ENCODE assay signal across 9 cellular contexts in the genomic region with DNA sequence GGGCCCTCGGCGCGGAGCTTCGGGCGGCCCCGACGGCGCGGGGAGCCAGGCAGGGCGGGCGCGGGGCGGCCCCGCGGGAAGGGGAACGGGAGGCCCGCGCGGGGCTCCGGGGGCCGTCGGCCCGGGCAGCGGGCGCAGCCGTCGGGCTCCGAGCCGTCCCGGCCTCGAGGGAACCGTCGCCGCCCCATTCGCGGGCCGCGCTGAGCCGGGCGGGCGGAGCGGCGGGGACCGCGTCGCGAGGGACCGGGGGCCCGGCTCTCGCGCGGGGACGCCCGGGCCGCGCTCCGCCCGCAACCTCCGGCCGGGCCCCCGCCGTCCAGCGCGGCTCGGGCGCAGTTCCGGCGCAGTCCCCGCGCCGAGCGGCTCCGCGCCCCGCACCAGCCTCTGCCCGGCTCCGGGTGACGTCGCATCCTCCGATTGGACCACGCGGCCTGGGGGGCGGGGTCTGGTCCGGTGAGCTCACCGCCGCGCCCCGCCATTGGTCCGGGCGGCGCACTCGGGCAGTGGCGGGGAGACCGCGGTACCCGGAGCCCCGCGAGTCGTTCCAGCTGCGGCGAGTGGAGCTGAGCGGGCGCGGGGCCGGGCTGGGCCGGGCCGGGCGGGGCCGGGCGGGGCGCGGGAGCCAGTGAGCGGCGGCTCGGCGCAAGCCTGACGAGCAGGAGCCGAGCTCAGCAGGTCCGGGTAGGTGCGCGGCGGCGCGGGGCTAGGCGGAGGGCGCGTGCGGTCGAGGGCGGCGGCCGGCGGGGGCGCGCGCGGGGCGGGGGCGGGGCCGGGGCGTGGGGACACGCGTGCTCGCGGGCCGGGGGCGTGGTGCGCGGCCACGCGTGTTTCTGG.
DNase-seq lines count a peak whose midpoint lies in the region; ATAC-seq and TF ChIP-seq lines count a peak whose summit lies in the region.
"Had no signal": no experiment of that assay in that cellular context is flagged by ENCODE, and none has a peak within 500 bp of the region (broad histone marks: within the 10 kb centered on the region; RNA-seq: fewer than 3 reads in every experiment).

No MANE protein-coding gene starts in this region.

- peak; percentile 95 to 97 (median 96) for ATAC-seq in T-cell (replicated peaks in 1 of 4)
- ATAC-seq in heart left ventricle, result peak; percentile 100
- peak; percentile 98 for ATAC-seq in upper lobe of right lung

- H3K27me3 ChIP-seq in GM23248 (replicated peaks; ENCODE audit: insufficient read depth), result peaks cover 62% of the 10 kb centered on the region
- peaks cover 56% of the 10 kb centered on the region for H3K27me3 ChIP-seq in adipocyte (replicated peaks; ENCODE audit: control insufficient read depth, insufficient read depth, low read length)
- peaks cover 0 to 24% (median 0%) of the 10 kb centered on the region in 9 donors for H3K27me3 ChIP-seq in heart left ventricle
- H3K27me3 ChIP-seq in upper lobe of right lung, result peaks cover 7% of the 10 kb centered on the region

- peak; percentile 98 for DNase-seq in DMS53 (lab: John Stamatoyannopoulos, UW)
- DNase-seq in GM23248, result peak; percentile 94
- DNase-seq in LoVo (ENCODE audit: low spot score), result peak; percentile 76
- DNase-seq in T-cell, result peak; percentile 73 to 91 (median 87)
- DNase-seq in adipocyte (ENCODE audit: low read depth), result peak; percentile 97
- peak; percentile 94 to 96 (median 95) for DNase-seq in heart left ventricle
- peak; percentile 63 for DNase-seq in pulmonary artery endothelial cell (ENCODE audit: low read depth, low spot score)
- peak; percentile 96 for DNase-seq in upper lobe of right lung

- H3K9ac ChIP-seq in GM23248 (no peak overlapping the region), adipocyte (ENCODE audit: low read length) (no peak overlapping the region)

- no peaks in the 10 kb centered on the region for H3K9me2 ChIP-seq in GM23248 (ENCODE audit: insufficient read depth)

- peak overlapping the region; percentile 55 to 80 (median 75) for H3K4me3 Mint-ChIP-seq in T-cell

- no peaks in the 10 kb centered on the region for H4K20me1 ChIP-seq in GM23248 (ENCODE audit: insufficient read depth)

- no peaks in the 10 kb centered on the region for H3K36me3 Mint-ChIP-seq in T-cell
- H3K36me3 Mint-ChIP-seq: activated naive CD8-positive, alpha-beta T cell had no signal

- 6 to 17% methylated on average over 22 to 103 of the region's 151 CpGs for WGBS in GM23248 (ENCODE audit: low coverage in 1 of 2, low lambda C conversion rate in 2 of 2, missing lambda C conversion rate in 2 of 2), 2 experiments
- 1 to 2% (median 1%) methylated on average over 22 to 151 of the region's 151 CpGs; no CpG with 5 or more reads in 1 of the 4 donors for WGBS in heart left ventricle, 4 donors

- POLR2A ChIA-PET in T-cell (lab: Charles Lee), result interaction anchor here (0.6 to 1.0 kb wide), 4 partner anchors 13 to 80 kb away, joined by 3 to 6 read pairs (median 4); a partner anchor contains a TSS

- no peak for TF ChIP-seq CTCF in heart left ventricle (IDR thresholded peaks at IDR 0.05)
- no peak for TF ChIP-seq CTCF in upper lobe of right lung (IDR thresholded peaks at IDR 0.05)

- H3K9me3 ChIP-seq in GM23248 (ENCODE audit: low read depth) (no peaks in the 10 kb centered on the region), adipocyte (ENCODE audit: control insufficient read depth, low read length) (peaks cover 7% of the 10 kb centered on the region), heart left ventricle (no peaks in the 10 kb centered on the region), upper lobe of right lung (no peaks in the 10 kb centered on the region)

- H2AFZ ChIP-seq in GM23248, result no peak overlapping the region

- in situ Hi-C loops in GM23248 (cut with MboI), result no loop called here

- peaks cover 13 to 29% (median 18%) of the 10 kb centered on the region in 3 donors for H3K4me1 Mint-ChIP-seq in T-cell

- H3K36me3 ChIP-seq in GM23248 (ENCODE audit: low read depth) (no peaks in the 10 kb centered on the region), adipocyte (ENCODE audit: control insufficient read depth, insufficient read depth, low read length, severe bottlenecking) (no peaks in the 10 kb centered on the region), heart left ventricle (no peaks in the 10 kb centered on the region), upper lobe of right lung (no peaks in the 10 kb centered on the region)

- H3K27ac ChIP-seq in GM23248 (no peak overlapping the region), heart left ventricle (peak overlapping the region in 2 of 12 donors; percentile 45 to 62), upper lobe of right lung (no peak overlapping the region)

- H3K4me3 ChIP-seq in GM23248 (no peak overlapping the region), adipocyte (ENCODE audit: low read length) (no peak overlapping the region), heart left ventricle (peak overlapping the region in 11 of 12 donors; percentile 39 to 69 (median 59)), upper lobe of right lung (peak overlapping the region; percentile 54)

- H3K27ac Mint-ChIP-seq in T-cell, result no peak overlapping the region
- H3K27ac Mint-ChIP-seq: activated naive CD8-positive, alpha-beta T cell had no signal

- intact Hi-C loops in heart left ventricle (cut with DNase I), result no loop called here
- intact Hi-C loops in upper lobe of right lung (cut with DNase I), result no loop called here

- peak in 1 of 2 donors; percentile 34 for TF ChIP-seq POLR2A in heart left ventricle (IDR thresholded peaks at IDR 0.05)

- H3K4me1 ChIP-seq in GM23248 (ENCODE audit: insufficient read depth), result no peaks in the 10 kb centered on the region
- no peaks in the 10 kb centered on the region for H3K4me1 ChIP-seq in adipocyte (ENCODE audit: control insufficient read depth, insufficient read depth, low read length)
- H3K4me1 ChIP-seq in heart left ventricle, result peaks cover 0 to 24% (median 6%) of the 10 kb centered on the region in 12 donors
- H3K4me1 ChIP-seq in upper lobe of right lung, result peaks cover 4% of the 10 kb centered on the region

- no peak overlapping the region for H3K4me2 ChIP-seq in GM23248 (ENCODE audit: unreplicated experiment)

- no peaks in the 10 kb centered on the region for H3K9me3 Mint-ChIP-seq in T-cell

- no peaks in the 10 kb centered on the region for H3K79me2 ChIP-seq in GM23248 (ENCODE audit: insufficient read depth)

- H3K27me3 Mint-ChIP-seq in T-cell, result peaks cover 44 to 46% of the 10 kb centered on the region in 2 donors

- CTCF ChIA-PET in T-cell (lab: Charles Lee), result interaction anchor here in 1 of 2 donors (1.0 to 1.6 kb wide), 2 partner anchors 37 to 48 kb away, joined by 4 to 6 read pairs; no protein-coding TSS in a partner anchor

- H3F3A ChIP-seq in GM23248 (ENCODE audit: insufficient read depth), result no peaks in the 10 kb centered on the region

Comparison
In these comparisons a context has a peak if more than half of its experiments do, and no peak if none do; other contexts are left out.
1. H3K4me3 ChIP-seq: peak in heart left ventricle (11 of 12) and upper lobe of right lung (single experiment); none in GM23248 (single experiment) and adipocyte (single experiment).
2. Peak in every context shown above with its lines, with median percentiles within 50 percentile points of each other: DNase-seq and ATAC-seq.